8 cellular contexts compared by ENCODE assay signal in the genomic region with DNA sequence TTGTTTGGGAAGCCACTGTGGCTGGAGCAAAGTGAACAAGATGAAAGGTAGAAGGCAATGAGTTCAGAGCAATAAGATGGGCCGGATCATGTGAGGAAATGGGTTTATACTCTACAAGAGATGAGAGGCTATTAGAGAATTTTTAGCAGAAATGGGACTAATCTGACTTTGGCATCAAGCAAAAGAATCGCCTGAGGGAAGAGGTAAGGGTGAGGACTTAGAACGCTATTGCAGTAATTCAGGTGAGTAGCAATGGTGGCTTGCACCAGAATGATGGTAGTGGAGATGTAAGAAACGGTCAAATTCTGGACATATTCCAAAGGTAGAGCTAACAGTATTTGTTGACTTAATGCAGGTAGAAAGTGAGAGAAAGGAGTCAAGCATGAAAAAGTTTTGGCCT.
"Had no signal": no experiment of that assay in that cellular context is flagged by ENCODE, and none has a peak within 500 bp of the region (broad histone marks: within the 10 kb centered on the region; RNA-seq: fewer than 3 reads in every experiment).

No MANE protein-coding gene starts in this region.

- H3K4me2 ChIP-seq: GM23338 had no signal

- H3K9me3 ChIP-seq: HAP-1 had no signal

- H2AFZ ChIP-seq: GM23248, GM23338 had no signal

- H3K4me3 ChIP-seq: GM23248, GM23338, HAP-1 had no signal

- H3K36me3 ChIP-seq: HAP-1 had no signal

- H3K27ac ChIP-seq: GM23248 had no signal

- DNase-seq: GM23248, GOT3, H7, H9, HCEC 1CT, HFFc6 had no signal

- H3K4me1 ChIP-seq: HAP-1 had no signal

- H3K9ac ChIP-seq: GM23248 had no signal
